1 cellular context compared by ENCODE assay signal in the genomic region with DNA sequence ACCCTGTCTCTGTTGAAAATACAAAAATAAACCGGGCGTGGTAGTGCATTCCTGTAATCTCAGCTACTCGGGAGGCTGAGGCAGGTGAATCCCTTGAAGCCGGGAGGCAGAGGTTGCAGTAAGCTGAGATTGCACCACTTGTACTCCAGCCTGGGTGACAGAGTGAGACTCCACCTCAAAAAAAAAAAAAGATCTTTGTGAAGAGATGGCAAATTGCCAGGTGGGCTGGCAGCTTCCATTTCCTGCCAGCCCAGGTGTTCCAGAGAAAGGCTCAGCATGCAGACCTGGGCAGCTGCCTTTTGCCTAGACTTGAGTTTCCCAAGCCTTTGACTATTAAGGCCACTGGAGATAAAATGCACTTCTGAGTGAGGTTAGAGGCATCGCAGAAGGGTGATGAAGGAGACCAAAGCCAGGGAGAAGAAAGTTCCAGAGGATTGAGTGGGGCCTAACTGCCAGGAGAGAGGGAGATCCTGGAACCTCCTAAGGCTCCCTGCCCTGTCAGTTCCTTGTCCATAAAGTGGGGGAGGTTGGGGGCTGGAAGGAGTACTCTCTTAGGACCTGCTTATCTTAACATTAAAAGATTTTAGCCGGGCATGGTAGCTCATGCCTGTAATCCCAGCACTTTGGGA.
TF ChIP-seq lines count a peak whose summit lies in the region.

No MANE protein-coding gene starts in this region.

TF ChIP-seq in IMR-90, 13 proteins besides CTCF, POLR2A, EP300 and RAD21 (continued from another document):
- TF ChIP-seq, protein P1, sequence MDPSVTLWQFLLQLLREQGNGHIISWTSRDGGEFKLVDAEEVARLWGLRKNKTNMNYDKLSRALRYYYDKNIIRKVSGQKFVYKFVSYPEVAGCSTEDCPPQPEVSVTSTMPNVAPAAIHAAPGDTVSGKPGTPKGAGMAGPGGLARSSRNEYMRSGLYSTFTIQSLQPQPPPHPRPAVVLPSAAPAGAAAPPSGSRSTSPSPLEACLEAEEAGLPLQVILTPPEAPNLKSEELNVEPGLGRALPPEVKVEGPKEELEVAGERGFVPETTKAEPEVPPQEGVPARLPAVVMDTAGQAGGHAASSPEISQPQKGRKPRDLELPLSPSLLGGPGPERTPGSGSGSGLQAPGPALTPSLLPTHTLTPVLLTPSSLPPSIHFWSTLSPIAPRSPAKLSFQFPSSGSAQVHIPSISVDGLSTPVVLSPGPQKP (IDR thresholded peaks at IDR 0.05; ENCODE audit: borderline replicate concordance, low read depth, low read length): no peak
- TF ChIP-seq RFX5 (IDR thresholded peaks at IDR 0.05; ENCODE audit: low read depth, low read length) (no peak), FOS (IDR thresholded peaks at IDR 0.05; ENCODE audit: low read depth, low read length) (no peak), CEBPB (IDR thresholded peaks at IDR 0.05; ENCODE audit: low read depth, low read length) (no peak), CHD1 (IDR thresholded peaks at IDR 0.05; ENCODE audit: low read depth, low read length) (no peak), BHLHE40 (IDR thresholded peaks at IDR 0.05; ENCODE audit: low read depth, low read length) (no peak)
- TF ChIP-seq, protein P2, sequence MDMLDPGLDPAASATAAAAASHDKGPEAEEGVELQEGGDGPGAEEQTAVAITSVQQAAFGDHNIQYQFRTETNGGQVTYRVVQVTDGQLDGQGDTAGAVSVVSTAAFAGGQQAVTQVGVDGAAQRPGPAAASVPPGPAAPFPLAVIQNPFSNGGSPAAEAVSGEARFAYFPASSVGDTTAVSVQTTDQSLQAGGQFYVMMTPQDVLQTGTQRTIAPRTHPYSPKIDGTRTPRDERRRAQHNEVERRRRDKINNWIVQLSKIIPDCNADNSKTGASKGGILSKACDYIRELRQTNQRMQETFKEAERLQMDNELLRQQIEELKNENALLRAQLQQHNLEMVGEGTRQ (IDR thresholded peaks at IDR 0.05; ENCODE audit: low read depth, low read length): no peak
